ENCODE assay signal across 8 cellular contexts in the genomic region with DNA sequence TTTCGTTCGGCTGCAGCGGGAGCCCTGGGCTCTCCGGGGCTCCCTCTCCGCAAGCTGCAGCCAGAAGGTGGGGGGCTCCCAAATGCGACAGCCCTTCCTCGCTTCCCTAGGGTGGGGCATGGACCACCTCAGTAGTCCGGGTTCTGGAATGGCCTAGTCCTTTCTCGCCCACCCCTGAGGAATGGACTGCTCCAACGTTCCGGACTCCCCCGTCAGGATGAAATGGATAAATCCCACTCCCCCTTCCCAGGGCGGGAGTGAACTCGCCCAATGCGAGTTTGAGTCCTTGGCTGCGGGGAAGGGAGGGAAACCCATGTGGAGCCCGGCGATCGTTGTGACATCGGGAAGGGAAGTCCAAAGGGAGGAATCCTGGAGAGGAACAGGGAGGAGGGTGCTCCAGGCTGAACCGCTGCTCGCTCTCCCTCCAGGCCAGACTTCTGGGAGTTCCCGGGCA. TPM values are rescaled to one million over a fixed set of nuclear protein-coding genes. Genes with fewer than 3 reads are reported as not detected.
DNase-seq lines count a peak whose midpoint lies in the region; ATAC-seq and TF ChIP-seq lines count a peak whose summit lies in the region.

No MANE protein-coding gene starts in this region.

- in situ Hi-C loops in GM13976 (cut with MboI; ENCODE audit: low sequenced_read_pairs, unreplicated experiment), result no loop called here

- peak; percentile 42 for DNase-seq in A172 (ENCODE audit: low spot score)
- DNase-seq in GDM1 (lab: John Stamatoyannopoulos, UW), result peak; percentile 43
- DNase-seq in NCI-H2171 (lab: John Stamatoyannopoulos, UW), result peak; percentile 76
- no peak for DNase-seq in activated T-cell treated with anti-CD3 and anti-CD28 coated beads, Interleukin-2, amount 50 U/mL, for 24 hours
- peak; percentile 75 to 91 for DNase-seq in foreskin fibroblast
- DNase-seq in natural killer cell treated with Interleukin-12 subunit alpha and Interleukin-12 subunit beta and Interleukin-15 and Interleukin-18, amount 100 ng/mL, for 72 hours (ENCODE audit: low spot score), result no peak
- DNase-seq in GM13976 (ENCODE audit: low spot score), result no peak

- H3K27ac Mint-ChIP-seq in activated T-cell treated with anti-CD3 and anti-CD28 coated beads, Interleukin-2, amount 50 U/mL, for 24 hours, result no peak overlapping the region
- no peak overlapping the region for H3K27ac Mint-ChIP-seq in natural killer cell treated with Interleukin-12 subunit alpha and Interleukin-12 subunit beta and Interleukin-15 and Interleukin-18, amount 100 ng/mL, for 72 hours

- H3K4me3 Mint-ChIP-seq in activated T-cell treated with anti-CD3 and anti-CD28 coated beads, Interleukin-2, amount 50 U/mL, for 24 hours, result peak overlapping the region; percentile 70
- peak overlapping the region; percentile 91 for H3K4me3 Mint-ChIP-seq in natural killer cell treated with Interleukin-12 subunit alpha and Interleukin-12 subunit beta and Interleukin-15 and Interleukin-18, amount 100 ng/mL, for 72 hours

- peaks cover 30% of the 10 kb centered on the region for H3K4me1 Mint-ChIP-seq in activated T-cell treated with anti-CD3 and anti-CD28 coated beads, Interleukin-2, amount 50 U/mL, for 24 hours (ENCODE audit: low read depth)
- peaks cover 29 to 31% of the 10 kb centered on the region in 2 donors for H3K4me1 Mint-ChIP-seq in natural killer cell treated with Interleukin-12 subunit alpha and Interleukin-12 subunit beta and Interleukin-15 and Interleukin-18, amount 100 ng/mL, for 72 hours (ENCODE audit: low read depth in 2 of 2)

- peak overlapping the region; percentile 86 to 95 for H3K4me3 ChIP-seq in foreskin fibroblast (ENCODE audit: low read depth in 1 of 2, low read length in 2 of 2)

- ATAC-seq in natural killer cell treated with Interleukin-12 subunit alpha and Interleukin-12 subunit beta and Interleukin-15 and Interleukin-18, amount 100 ng/mL, for 72 hours, result no peak
- no peak for ATAC-seq in GM21619 (IDR thresholded peaks at IDR 0.05; ENCODE audit: unreplicated experiment)

- peaks cover 4% of the 10 kb centered on the region for H3K9me3 Mint-ChIP-seq in activated T-cell treated with anti-CD3 and anti-CD28 coated beads, Interleukin-2, amount 50 U/mL, for 24 hours
- H3K9me3 Mint-ChIP-seq in natural killer cell treated with Interleukin-12 subunit alpha and Interleukin-12 subunit beta and Interleukin-15 and Interleukin-18, amount 100 ng/mL, for 72 hours, result peaks cover 3% of the 10 kb centered on the region

- H3K36me3 Mint-ChIP-seq in activated T-cell treated with anti-CD3 and anti-CD28 coated beads, Interleukin-2, amount 50 U/mL, for 24 hours (ENCODE audit: low read depth), result no peaks in the 10 kb centered on the region
- H3K36me3 Mint-ChIP-seq in natural killer cell treated with Interleukin-12 subunit alpha and Interleukin-12 subunit beta and Interleukin-15 and Interleukin-18, amount 100 ng/mL, for 72 hours, result no peaks in the 10 kb centered on the region

- H3K27me3 Mint-ChIP-seq in activated T-cell treated with anti-CD3 and anti-CD28 coated beads, Interleukin-2, amount 50 U/mL, for 24 hours, result peaks cover 88% of the 10 kb centered on the region
- H3K27me3 Mint-ChIP-seq in natural killer cell treated with Interleukin-12 subunit alpha and Interleukin-12 subunit beta and Interleukin-15 and Interleukin-18, amount 100 ng/mL, for 72 hours, result peaks cover 23 to 42% of the 10 kb centered on the region in 2 donors

- TF ChIP-seq CTCF in foreskin fibroblast (IDR thresholded peaks at IDR 0.05; ENCODE audit: low read depth, low read length), result no peak
- no peak for TF ChIP-seq CTCF in GM13976 (IDR thresholded peaks at IDR 0.05; ENCODE audit: borderline replicate concordance, control extremely low read depth, extremely low read depth, insufficient read depth, missing control alignments)

RNA-seq across cellular contexts. Expression of gene HRC, which starts 5.5 kb away (rescaled TPM):
- total RNA-seq in A172 (2014; rRNA removed; shearing (Covaris generic)), result 0.07 TPM in 1 of 2 replicates, not detected in the other
- total RNA-seq in natural killer cell treated with Interleukin-12 subunit alpha and Interleukin-12 subunit beta and Interleukin-15 and Interleukin-18, amount 100 ng/mL, for 72 hours, result not detected

RNA-seq across cellular contexts. Expression of gene TRPM4, which starts 7.9 kb away (rescaled TPM):
- 3.6 and 7.6 TPM in 2 replicates for total RNA-seq in A172 (2014; rRNA removed; shearing (Covaris generic))
- total RNA-seq in natural killer cell treated with Interleukin-12 subunit alpha and Interleukin-12 subunit beta and Interleukin-15 and Interleukin-18, amount 100 ng/mL, for 72 hours, result not detected

RNA-seq across cellular contexts. Expression of gene PPFIA3, which starts 30.3 kb away (rescaled TPM):
- total RNA-seq in A172 (2014; rRNA removed; shearing (Covaris generic)), result 3.4 and 4.7 TPM in 2 replicates
- total RNA-seq in natural killer cell treated with Interleukin-12 subunit alpha and Interleukin-12 subunit beta and Interleukin-15 and Interleukin-18, amount 100 ng/mL, for 72 hours, result 10 to 100 TPM in 1 of 2 donors, 1 to 10 TPM in 1; 7.0 to 11.3 TPM

RNA-seq across cellular contexts. Expression of gene C19orf73, which starts 30.7 kb away (rescaled TPM):
- total RNA-seq in A172 (2014; rRNA removed; shearing (Covaris generic)), result not detected in 2 replicates
- 1 to 10 TPM in 1 of 2 donors, under 1 TPM in 1; 0.95 to 2.9 TPM for total RNA-seq in natural killer cell treated with Interleukin-12 subunit alpha and Interleukin-12 subunit beta and Interleukin-15 and Interleukin-18, amount 100 ng/mL, for 72 hours

RNA-seq across cellular contexts. Expression of gene LIN7B, which starts 35.5 kb away (rescaled TPM):
- 0.16 and 8.5 TPM in 2 replicates for total RNA-seq in A172 (2014; rRNA removed; shearing (Covaris generic))
- 1 to 10 TPM; 6.0 to 6.1 TPM for total RNA-seq in natural killer cell treated with Interleukin-12 subunit alpha and Interleukin-12 subunit beta and Interleukin-15 and Interleukin-18, amount 100 ng/mL, for 72 hours

Comparison
In these comparisons a context has a peak if more than half of its experiments do, and no peak if none do; other contexts are left out.
1. DNase-seq: peak in A172 (single experiment), GDM1 (single experiment), NCI-H2171 (single experiment) and foreskin fibroblast (2 of 2); none in activated T-cell treated with anti-CD3 and anti-CD28 coated beads, Interleukin-2, amount 50 U/mL, for 24 hours (single experiment), natural killer cell treated with Interleukin-12 subunit alpha and Interleukin-12 subunit beta and Interleukin-15 and Interleukin-18, amount 100 ng/mL, for 72 hours (single experiment) and GM13976 (single experiment).